8 cellular contexts compared by ENCODE assay signal in the genomic region with DNA sequence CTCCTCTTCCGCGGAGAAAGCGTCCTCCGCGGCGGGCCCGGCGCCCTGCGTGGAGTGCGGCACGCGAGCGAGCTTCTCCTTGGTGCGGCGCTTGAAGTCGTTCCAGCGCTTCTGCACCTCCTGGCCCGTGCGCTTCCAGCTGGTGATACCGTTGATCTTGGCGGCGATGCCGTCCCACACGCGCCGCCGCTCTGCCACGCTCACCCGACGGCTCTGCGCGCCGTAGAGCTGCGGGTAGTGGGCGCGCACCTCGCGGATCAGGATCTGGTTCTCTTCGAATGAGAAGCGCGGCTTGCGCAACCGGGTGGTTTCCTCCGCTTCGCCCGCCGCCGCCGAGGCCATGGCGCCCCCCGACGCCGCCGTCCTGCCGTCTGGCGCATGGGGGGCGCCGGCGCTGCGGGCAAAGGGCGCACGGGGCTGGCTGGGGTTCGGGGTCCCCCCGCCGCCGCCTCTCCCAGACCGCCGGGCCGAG. TPM values are rescaled to one million over a fixed set of nuclear protein-coding genes. Genes with fewer than 3 reads are reported as not detected.
DNase-seq lines count a peak whose midpoint lies in the region; ATAC-seq, FAIRE-seq and TF ChIP-seq lines count a peak whose summit lies in the region.

No MANE protein-coding gene starts in this region.

- H2AFZ ChIP-seq in astrocyte (ENCODE audit: low read depth, low read length) = peak overlapping the region; percentile 73

- no peak overlapping the region for H3K27ac Mint-ChIP-seq in astrocyte (ENCODE audit: unreplicated experiment)
- H3K27ac Mint-ChIP-seq in stimulated activated effector memory CD8-positive, alpha-beta T cell treated with anti-CD3 and anti-CD28 coated beads, Interleukin-12 subunit alpha, Interleukin-12 subunit beta, amount 100 ng/mL, for 72 hours = peak overlapping the region; percentile 93

- DNase-seq in D341Med (ENCODE audit: low spot score) (peak; percentile 73), NB4 (ENCODE audit: low read depth) (peak; percentile 92), astrocyte (ENCODE audit: low read depth) (no peak), NCI-H1694 treated with DMSO at 0.1 percent for 48 hours (lab: John Stamatoyannopoulos, UW) (no peak), H4 (ENCODE audit: low spot score) (no peak)
- no peak for DNase-seq in stimulated activated effector memory CD8-positive, alpha-beta T cell treated with anti-CD3 and anti-CD28 coated beads, Interleukin-12 subunit alpha, Interleukin-12 subunit beta, amount 100 ng/mL, for 72 hours (ENCODE audit: low spot score in 2 of 2)

- peak overlapping the region; percentile 4 for H3K9ac ChIP-seq in astrocyte (ENCODE audit: low read length)

- no peak for ATAC-seq in stimulated activated effector memory CD8-positive, alpha-beta T cell treated with anti-CD3 and anti-CD28 coated beads, Interleukin-12 subunit alpha, Interleukin-12 subunit beta, amount 100 ng/mL, for 72 hours
- ATAC-seq in HG03439 (IDR thresholded peaks at IDR 0.05; ENCODE audit: unreplicated experiment) = no peak

- peaks cover 9% of the 10 kb centered on the region for H3K4me1 ChIP-seq in astrocyte (ENCODE audit: insufficient read depth, low read length)

- no peaks in the 10 kb centered on the region for H3K36me3 ChIP-seq in astrocyte (ENCODE audit: insufficient read depth, low read length)

- no peak for FAIRE-seq in astrocyte (lab: Jason Lieb, UNC)

- peak overlapping the region; percentile 81 for H3K4me3 Mint-ChIP-seq in astrocyte (ENCODE audit: unreplicated experiment)
- peak overlapping the region; percentile 95 for H3K4me3 Mint-ChIP-seq in stimulated activated effector memory CD8-positive, alpha-beta T cell treated with anti-CD3 and anti-CD28 coated beads, Interleukin-12 subunit alpha, Interleukin-12 subunit beta, amount 100 ng/mL, for 72 hours

- TF ChIP-seq POLR2A in NB4 (IDR thresholded peaks at IDR 0.05; ENCODE audit: extremely low read depth, insufficient read length) = peak; percentile 11

- H3K79me2 ChIP-seq in astrocyte (ENCODE audit: insufficient read depth, low read length) = peaks cover 4% of the 10 kb centered on the region

- no peaks in the 10 kb centered on the region for H3K9me3 ChIP-seq in astrocyte (ENCODE audit: insufficient read depth, low read depth, low read length)
- peaks cover 2% of the 10 kb centered on the region for H3K9me3 ChIP-seq in iPS-18c (ENCODE audit: control insufficient read depth, insufficient read depth, low read length)

- H3K36me3 Mint-ChIP-seq in astrocyte (ENCODE audit: low read depth, unreplicated experiment) = peaks cover 13% of the 10 kb centered on the region
- H3K36me3 Mint-ChIP-seq in stimulated activated effector memory CD8-positive, alpha-beta T cell treated with anti-CD3 and anti-CD28 coated beads, Interleukin-12 subunit alpha, Interleukin-12 subunit beta, amount 100 ng/mL, for 72 hours = peaks cover 44% of the 10 kb centered on the region

- peak overlapping the region; percentile 51 for H3K4me3 ChIP-seq in NB4 (ENCODE audit: low read depth, low read length)
- peak overlapping the region; percentile 48 for H3K4me3 ChIP-seq in astrocyte (ENCODE audit: insufficient read depth, low read depth, low read length)
- H3K4me3 ChIP-seq in iPS-18c (ENCODE audit: insufficient read depth, low read depth, low read length) = peak overlapping the region; percentile 65

- TF ChIP-seq CTCF in NB4 (IDR thresholded peaks at IDR 0.05; ENCODE audit: low read depth, low read length) = no peak
- TF ChIP-seq CTCF in astrocyte (IDR thresholded peaks at IDR 0.05; ENCODE audit: insufficient read depth, low read depth, low read length) = no peak

- no peaks in the 10 kb centered on the region for H3K27me3 ChIP-seq in astrocyte (ENCODE audit: insufficient read depth, low read length)

- peaks cover 14% of the 10 kb centered on the region for H4K20me1 ChIP-seq in astrocyte (ENCODE audit: insufficient read depth, low read length)

- H3K27me3 Mint-ChIP-seq in astrocyte (ENCODE audit: low read depth, unreplicated experiment) = peaks cover 2% of the 10 kb centered on the region

- no peaks in the 10 kb centered on the region for H3K9me3 Mint-ChIP-seq in astrocyte (ENCODE audit: unreplicated experiment)
- no peaks in the 10 kb centered on the region for H3K9me3 Mint-ChIP-seq in stimulated activated effector memory CD8-positive, alpha-beta T cell treated with anti-CD3 and anti-CD28 coated beads, Interleukin-12 subunit alpha, Interleukin-12 subunit beta, amount 100 ng/mL, for 72 hours

- no peak overlapping the region for H3K27ac ChIP-seq in astrocyte (ENCODE audit: low read depth, low read length)

- peaks cover 8% of the 10 kb centered on the region for H3K4me1 Mint-ChIP-seq in astrocyte (ENCODE audit: low read depth, unreplicated experiment)
- H3K4me1 Mint-ChIP-seq in stimulated activated effector memory CD8-positive, alpha-beta T cell treated with anti-CD3 and anti-CD28 coated beads, Interleukin-12 subunit alpha, Interleukin-12 subunit beta, amount 100 ng/mL, for 72 hours = peaks cover 19% of the 10 kb centered on the region

- H3K4me2 ChIP-seq in astrocyte (ENCODE audit: low read length) = peak overlapping the region; percentile 100

RNA-seq across cellular contexts. Expression of a gene that starts 0.9 kb away (rescaled TPM):
- total RNA-seq in astrocyte = 11.0 and 11.7 TPM in 2 replicates
- 0.52 and 0.78 TPM in 2 replicates for total RNA-seq in H4 (2014; rRNA removed; shearing (Covaris generic))

RNA-seq across cellular contexts. Expression of a gene that starts 13.1 kb away (rescaled TPM):
- total RNA-seq in astrocyte = not detected in 2 replicates
- total RNA-seq in H4 (2014; rRNA removed; shearing (Covaris generic)) = not detected in 2 replicates

RNA-seq across cellular contexts. Expression of a gene that starts 15.5 kb away (rescaled TPM):
- 18.8 and 22.9 TPM in 2 replicates for total RNA-seq in astrocyte
- total RNA-seq in H4 (2014; rRNA removed; shearing (Covaris generic)) = 8.7 and 13.0 TPM in 2 replicates

RNA-seq across cellular contexts. Expression of a gene that starts 37.3 kb away (rescaled TPM):
- total RNA-seq in astrocyte = 0.58 and 0.59 TPM in 2 replicates
- 0.31 TPM in 1 of 2 replicates, not detected in the other for total RNA-seq in H4 (2014; rRNA removed; shearing (Covaris generic))

RNA-seq across cellular contexts. Expression of a gene that starts 38.5 kb away (rescaled TPM):
- total RNA-seq in astrocyte = 70.0 and 73.5 TPM in 2 replicates
- 13.2 and 17.7 TPM in 2 replicates for total RNA-seq in H4 (2014; rRNA removed; shearing (Covaris generic))

Comparison
In these comparisons a context has a peak if more than half of its experiments do, and no peak if none do; other contexts are left out.
1. DNase-seq: peak in D341Med (single experiment) and NB4 (single experiment); none in astrocyte (single experiment), stimulated activated effector memory CD8-positive, alpha-beta T cell treated with anti-CD3 and anti-CD28 coated beads, Interleukin-12 subunit alpha, Interleukin-12 subunit beta, amount 100 ng/mL, for 72 hours (0 of 2), NCI-H1694 treated with DMSO at 0.1 percent for 48 hours (single experiment) and H4 (single experiment).
2. Peak in every context shown above with its lines, with median percentiles within 50 percentile points of each other: H3K4me3 ChIP-seq.